Comparison of ENCODE assay signal across 21 cellular contexts in genomic region chr19:46520616-46521015, GRCh38. TPM values are rescaled to one million over a fixed set of nuclear protein-coding genes. Genes with fewer than 3 reads are reported as not detected.
DNase-seq lines count a peak whose midpoint lies in the region; ATAC-seq, FAIRE-seq and TF ChIP-seq lines count a peak whose summit lies in the region.
"Had no signal": no experiment of that assay in that cellular context is flagged by ENCODE, and none has a peak within 500 bp of the region (broad histone marks: within the 10 kb centered on the region; RNA-seq: fewer than 3 reads in every experiment).

No MANE protein-coding gene starts in this region.

- POLR2A ChIA-PET in K562 (lab: Yijun Ruan, JAX), result interaction anchor here (0.5 to 0.6 kb wide), 2 partner anchors 12 to 738 kb away, joined by 3 read pairs; partner anchors contain the start of gene DMPK

- in situ Hi-C loops in K562 (cut with MboI), result no loop called here

- DNase-seq in activated naive CD4-positive, alpha-beta T cell treated with Interleukin-2 at 50 U/mL for 16 hours, result no peak
- peak; percentile 77 for DNase-seq in SK-N-DZ (ENCODE audit: low spot score)
- DNase-seq in K562 (ENCODE audit: extremely low read depth in 1 of 4, low spot score in 3 of 4), result peak; percentile 52 to 74 (median 69)
- no peak for DNase-seq in posterior cingulate gyrus
- DNase-seq in thyroid gland, result no peak
- DNase-seq in kidney, result no peak
- DNase-seq: activated CD4-positive, alpha-beta T cell treated with anti-CD3 and anti-CD28 coated beads, Interleukin-2, amount 10 ng/mL, durations not matched to agents 24 days and 14 days; activated gamma-delta T cell treated with Interleukin-2 at 50 U/mL for 16 hours; activated T-cell treated with anti-CD3 and anti-CD28 coated beads for 4 hours; dorsolateral prefrontal cortex; Kasumi-1; NCI-H1930; NCI-H69; psoas muscle; Right ventricle myocardium superior; substantia nigra had no signal

- no peaks in the 10 kb centered on the region for H3K27me3 Mint-ChIP-seq in activated naive CD4-positive, alpha-beta T cell treated with anti-CD3 and anti-CD28 coated beads, Interleukin-2, amount 50 U/mL, for 24 hours

- H3K4me3 Mint-ChIP-seq in activated naive CD4-positive, alpha-beta T cell treated with anti-CD3 and anti-CD28 coated beads, Interleukin-2, amount 50 U/mL, for 24 hours, result no peak overlapping the region
- H3K4me3 Mint-ChIP-seq: activated CD4-positive, alpha-beta T cell treated with anti-CD3 and anti-CD28 coated beads, Interleukin-2, amount 10 ng/mL, durations not matched to agents 24 days and 14 days; CD14-positive monocyte had no signal

- no peak for TF ChIP-seq EP300 in K562 (IDR thresholded peaks at IDR 0.05; ENCODE audit: low read length)

- ATAC-seq in K562, result peak; percentile 92
- ATAC-seq: psoas muscle had no signal

- H3K4me1 ChIP-seq in K562 (replicated peaks in 1 of 2; ENCODE audit: control insufficient read depth in 2 of 2, insufficient read depth in 2 of 2, low read length in 2 of 2), result no peaks in the 10 kb centered on the region
- H3K4me1 ChIP-seq in thymus (ENCODE audit: control insufficient read depth, insufficient read depth, low read length), result no peaks in the 10 kb centered on the region
- no peaks in the 10 kb centered on the region for H3K4me1 ChIP-seq in thyroid gland
- H3K4me1 ChIP-seq in kidney (ENCODE audit: control insufficient read depth in 1 of 2, insufficient read depth in 1 of 2, low read depth in 1 of 2, low read length in 2 of 2), result no peaks in the 10 kb centered on the region
- H3K4me1 ChIP-seq: psoas muscle, vagina had no signal

- no peaks in the 10 kb centered on the region for H4K20me1 ChIP-seq in K562 (replicated peaks; ENCODE audit: control insufficient read depth, insufficient read depth, low read length)

- WGBS in K562 (ENCODE audit: insufficient coverage, low coverage, missing lambda C conversion rate), result 9% methylated on average over 6 of the region's 6 CpGs
- WGBS in thymus, result 81% methylated on average over 6 of the region's 6 CpGs
- WGBS in thyroid gland, 2 donors, result 89 to 99% methylated on average over 6 of the region's 6 CpGs

- peaks cover 2% of the 10 kb centered on the region for H3K36me3 Mint-ChIP-seq in activated naive CD4-positive, alpha-beta T cell treated with anti-CD3 and anti-CD28 coated beads, Interleukin-2, amount 50 U/mL, for 24 hours

- no peak overlapping the region for H3K4me2 ChIP-seq in K562 (ENCODE audit: insufficient read depth, low read length)

- CTCF ChIA-PET in K562 (lab: Yijun Ruan, JAX; ENCODE audit: low intra/inter-chr PET ratio), result no interaction called here

- peaks cover 77% of the 10 kb centered on the region for H3K4me1 Mint-ChIP-seq in activated naive CD4-positive, alpha-beta T cell treated with anti-CD3 and anti-CD28 coated beads, Interleukin-2, amount 50 U/mL, for 24 hours

- H3K9me3 ChIP-seq in K562 (replicated peaks; ENCODE audit: control insufficient read depth, insufficient read depth, low read depth, low read length), result no peaks in the 10 kb centered on the region; the same call in none of the 2 replicates
- H3K9me3 ChIP-seq in thymus (ENCODE audit: control insufficient read depth), result no peaks in the 10 kb centered on the region
- no peaks in the 10 kb centered on the region for H3K9me3 ChIP-seq in thyroid gland
- H3K9me3 ChIP-seq in kidney (ENCODE audit: control insufficient read depth in 1 of 2, low read length in 2 of 2), result no peaks in the 10 kb centered on the region
- H3K9me3 ChIP-seq: neutrophil, psoas muscle, vagina had no signal

- TF ChIP-seq POLR2A in K562 (conservative IDR thresholded peaks at IDR 0.05), result no peak
- TF ChIP-seq POLR2A in thyroid gland (IDR thresholded peaks at IDR 0.05), result no peak

- no TSS peak for BruUV-seq in K562 (replicated peaks; lab: Mats Ljungman, UMichigan)

- no peaks in the 10 kb centered on the region for H3K9me3 Mint-ChIP-seq in activated naive CD4-positive, alpha-beta T cell treated with anti-CD3 and anti-CD28 coated beads, Interleukin-2, amount 50 U/mL, for 24 hours

- H3K27ac ChIP-seq in K562 (ENCODE audit: extremely low read depth, low read depth, low read length), result no peak overlapping the region
- H3K27ac ChIP-seq in thymus (ENCODE audit: low read depth), result peak overlapping the region; percentile 52
- H3K27ac ChIP-seq in thyroid gland, result no peak overlapping the region
- H3K27ac ChIP-seq in kidney (ENCODE audit: low read depth in 2 of 2, low read length in 2 of 2), result no peak overlapping the region
- H3K27ac ChIP-seq: neutrophil, psoas muscle, vagina had no signal

- H3K79me2 ChIP-seq in K562 (ENCODE audit: control insufficient read depth, insufficient read depth, low read length), result no peaks in the 10 kb centered on the region

- H3K27ac Mint-ChIP-seq in activated naive CD4-positive, alpha-beta T cell treated with anti-CD3 and anti-CD28 coated beads, Interleukin-2, amount 50 U/mL, for 24 hours, result peak overlapping the region; percentile 75
- H3K27ac Mint-ChIP-seq: activated CD4-positive, alpha-beta T cell treated with anti-CD3 and anti-CD28 coated beads, Interleukin-2, amount 10 ng/mL, durations not matched to agents 24 days and 14 days had no signal

- FAIRE-seq in K562 (lab: Jason Lieb, UNC), result peak; percentile 69
- no peak for FAIRE-seq in kidney (lab: Jason Lieb, UNC)

- no peak overlapping the region for H3K4me3 ChIP-seq in K562
- no peak overlapping the region for H3K4me3 ChIP-seq in thymus (ENCODE audit: low read length)
- no peak overlapping the region for H3K4me3 ChIP-seq in thyroid gland (replicated peaks in 1 of 3)
- no peak overlapping the region for H3K4me3 ChIP-seq in kidney (ENCODE audit: low read length in 2 of 2)
- H3K4me3 ChIP-seq: dorsolateral prefrontal cortex, psoas muscle, vagina had no signal

- H3K36me3 ChIP-seq in K562 (ENCODE audit: control insufficient read depth, insufficient read depth, low read length) (no peaks in the 10 kb centered on the region), thymus (ENCODE audit: control insufficient read depth, insufficient read depth) (no peaks in the 10 kb centered on the region), thyroid gland (no peaks in the 10 kb centered on the region), kidney (ENCODE audit: control insufficient read depth in 1 of 2, insufficient read depth in 2 of 2, low read length in 2 of 2) (no peaks in the 10 kb centered on the region)
- H3K36me3 ChIP-seq: neutrophil, vagina had no signal

- no peak for TF ChIP-seq RAD21 in K562 (CRISPR knock-in tag; conservative IDR thresholded peaks at IDR 0.05 in 1 of 2, IDR thresholded peaks at IDR 0.05 in 1 of 2)

- H3K9ac ChIP-seq in K562 (ENCODE audit: insufficient read depth in 1 of 2, low read depth in 2 of 2, low read length in 2 of 2) (no peak overlapping the region), kidney (ENCODE audit: low read length in 2 of 2) (no peak overlapping the region)

- intact Hi-C loops in K562 (cut with micrococcal nuclease), result no loop called here
- intact Hi-C loops in posterior cingulate gyrus (cut with DNase I), result no loop called here
- intact Hi-C loops in thyroid gland (cut with DNase I), result no loop called here
- intact Hi-C loops in kidney (cut with DNase I), result no loop called here

- TF ChIP-seq CTCF in K562 (IDR thresholded peaks at IDR 0.05 in 2 of 3, conservative IDR thresholded peaks at IDR 0.05 in 1 of 3; ENCODE audit: insufficient read depth in 2 of 3, low read depth in 1 of 3, low read length in 3 of 3) (no peak), thyroid gland (IDR thresholded peaks at IDR 0.05) (no peak), kidney (IDR thresholded peaks at IDR 0.05; ENCODE audit: borderline replicate concordance, extremely low read depth, insufficient read depth) (no peak)

- H3K27me3 ChIP-seq in K562 (ENCODE audit: control insufficient read depth in 2 of 2, insufficient read depth in 2 of 2, low read length in 2 of 2) (0 out of 5 replicates have a peak, but pooled peaks cover 0 to 4% of the 10 kb centered on the region in 2 experiments), thymus (ENCODE audit: control insufficient read depth, insufficient read depth) (no peaks in the 10 kb centered on the region), thyroid gland (no peaks in the 10 kb centered on the region)
- H3K27me3 ChIP-seq: dorsolateral prefrontal cortex, vagina had no signal

- H3K9me1 ChIP-seq in K562 (ENCODE audit: control insufficient read depth, insufficient read depth, low read length), result no peaks in the 10 kb centered on the region

- H2AFZ ChIP-seq in K562 (ENCODE audit: low read depth, low read length), result peak overlapping the region; percentile 61

RNA-seq across cellular contexts. Expression of gene PNMA8B, which starts 24.9 kb away (rescaled TPM):
- 0.30 and 1.0 TPM in 2 replicates for polyA plus RNA-seq in SK-N-DZ (2014; cell fraction: cytosol; rRNA removed)
- polyA plus RNA-seq in SK-N-DZ (2014; cell fraction: nucleus; rRNA removed), result 0.52 and 1.0 TPM in 2 replicates
- total RNA-seq in K562 (2011; cell fraction: chromatin; rRNA removed; ENCODE audit: low replicate concordance), result not detected in 2 replicates
- total RNA-seq in K562 (2011; cell fraction: nucleolus; rRNA removed), result not detected in 2 replicates
- not detected in 2 replicates for total RNA-seq in K562 (2011; cell fraction: nucleoplasm; rRNA removed)
- total RNA-seq in K562 (2014; rRNA removed) (0.04 TPM in 1 of 2 replicates, not detected in the other), K562 (2014; rRNA removed; fragmentation: Illumina TruSeq; extraction: Trizol) (not detected in 2 replicates), K562 (2015; rRNA removed; fragmentation: Illumina TruSeq; extraction: Trizol) (not detected in 2 replicates), K562 (2021) (0.02 TPM in 1 of 2 replicates, not detected in the other), thyroid gland (1 to 10 TPM; 1.3 to 1.5 (median 1.5) TPM), kidney (1.3 TPM)
- polyA plus RNA-seq in K562 (2011; rRNA removed) (not detected in 2 replicates), K562 (2014; fragmentation: Illumina TruSeq; extraction: Trizol) (not detected in 2 replicates), K562 (2014; fragmentation: Nextera tagmentation; extraction: Ambion mirVana) (not detected), K562 (2014; rRNA removed) (not detected in 2 replicates), thymus (4.4 TPM), kidney (ENCODE audit: insufficient read depth, low read depth, low replicate concordance) (0.67 TPM)
- polyA plus RNA-seq in K562 (2011; cell fraction: cytosol; rRNA removed), result 0.01 TPM in 1 of 2 replicates, not detected in the other
- not detected in 2 replicates for polyA plus RNA-seq in K562 (2011; cell fraction: nucleus; rRNA removed)
- not detected in 2 replicates for polyA plus RNA-seq in K562 (2012)
- polyA minus RNA-seq in K562 (2011; rRNA and poly(A)+ RNA removed), result not detected in 2 replicates
- polyA minus RNA-seq in K562 (2011; cell fraction: cytosol; rRNA and poly(A)+ RNA removed), result not detected in 2 replicates
- polyA minus RNA-seq in K562 (2011; cell fraction: nucleus; rRNA and poly(A)+ RNA removed), result not detected in 2 replicates
- total RNA-seq: activated CD4-positive, alpha-beta T cell treated with anti-CD3 and anti-CD28 coated beads, Interleukin-2, amount 10 ng/mL, durations not matched to agents 24 days and 14 days had no signal

RNA-seq across cellular contexts. Expression of gene PNMA8A, which starts 49.3 kb away (rescaled TPM):
- polyA plus RNA-seq in SK-N-DZ (2014; cell fraction: cytosol; rRNA removed), result 28.2 and 30.8 TPM in 2 replicates
- polyA plus RNA-seq in SK-N-DZ (2014; cell fraction: nucleus; rRNA removed), result 8.5 and 9.0 TPM in 2 replicates
- 11.8 and 15.0 TPM in 2 replicates for total RNA-seq in K562 (2011; cell fraction: chromatin; rRNA removed; ENCODE audit: low replicate concordance)
- 9.9 and 10.7 TPM in 2 replicates for total RNA-seq in K562 (2011; cell fraction: nucleolus; rRNA removed)
- 13.3 and 16.0 TPM in 2 replicates for total RNA-seq in K562 (2011; cell fraction: nucleoplasm; rRNA removed)
- total RNA-seq in K562 (2014; rRNA removed), result 13.3 and 16.6 TPM in 2 replicates
- 18.4 and 19.5 TPM in 2 replicates for total RNA-seq in K562 (2014; rRNA removed; fragmentation: Illumina TruSeq; extraction: Trizol)
- 18.3 and 18.6 TPM in 2 replicates for total RNA-seq in K562 (2015; rRNA removed; fragmentation: Illumina TruSeq; extraction: Trizol)
- 14.9 and 16.3 TPM in 2 replicates for total RNA-seq in K562 (2021)
- polyA plus RNA-seq in K562 (2011; rRNA removed), result 20.1 and 23.8 TPM in 2 replicates
- polyA plus RNA-seq in K562 (2011; cell fraction: cytosol; rRNA removed), result 9.2 and 16.4 TPM in 2 replicates
- polyA plus RNA-seq in K562 (2011; cell fraction: nucleus; rRNA removed), result 5.4 and 6.0 TPM in 2 replicates
- 14.2 and 18.1 TPM in 2 replicates for polyA plus RNA-seq in K562 (2012)
- polyA plus RNA-seq in K562 (2014; fragmentation: Illumina TruSeq; extraction: Trizol), result 17.8 and 18.5 TPM in 2 replicates
- polyA plus RNA-seq in K562 (2014; fragmentation: Nextera tagmentation; extraction: Ambion mirVana), result 1 to 10 TPM; 6.6 to 7.2 TPM
- polyA plus RNA-seq in K562 (2014; rRNA removed), result 13.2 and 16.7 TPM in 2 replicates
- polyA minus RNA-seq in K562 (2011; rRNA and poly(A)+ RNA removed), result 12.6 and 14.7 TPM in 2 replicates
- polyA minus RNA-seq in K562 (2011; cell fraction: cytosol; rRNA and poly(A)+ RNA removed), result 7.6 and 8.3 TPM in 2 replicates
- polyA minus RNA-seq in K562 (2011; cell fraction: nucleus; rRNA and poly(A)+ RNA removed), result 2.0 and 4.9 TPM in 2 replicates
- 9.7 TPM for polyA plus RNA-seq in thymus
- total RNA-seq in thyroid gland, result 10 to 100 TPM in 3 of 4 donors, 1 to 10 TPM in 1; 8.9 to 33.8 (median 19.5) TPM
- 16.2 TPM for total RNA-seq in kidney
- 12.5 TPM for polyA plus RNA-seq in kidney (ENCODE audit: insufficient read depth, low read depth, low replicate concordance)
- total RNA-seq: activated CD4-positive, alpha-beta T cell treated with anti-CD3 and anti-CD28 coated beads, Interleukin-2, amount 10 ng/mL, durations not matched to agents 24 days and 14 days had no signal
- polyA plus RNA-seq: CD14-positive monocyte had no signal

Comparison
In these comparisons a context has a peak if more than half of its experiments do, and no peak if none do; other contexts are left out.
1. DNase-seq: peak in SK-N-DZ (single experiment) and K562 (4 of 4); none in activated naive CD4-positive, alpha-beta T cell treated with Interleukin-2 at 50 U/mL for 16 hours (single experiment), posterior cingulate gyrus (0 of 10), thyroid gland (0 of 2) and kidney (single experiment).